Comparison of ENCODE assay signal across 1 cellular context in genomic region chr1:147242449-147243227, GRCh38.
TF ChIP-seq lines count a peak whose summit lies in the region.

CHD1L (plus strand) TSS chr1:147242684; CDS start chr1:147242704, 20 bp downstream.

TF ChIP-seq in HepG2, 621 proteins besides CTCF, POLR2A, EP300 and RAD21 (continued from another document and continues in another):
- TF ChIP-seq DBP (CRISPR knock-in tag; IDR thresholded peaks at IDR 0.05; ENCODE audit: not compliant biosample characterization) (no peak), TAF1 (CRISPR knock-in tag; IDR thresholded peaks at IDR 0.05) (peak; percentile 74; the same call in 1 of the 2 replicates), ZNF432 (CRISPR knock-in tag; IDR thresholded peaks at IDR 0.05; ENCODE audit: borderline replicate concordance) (no peak), HDAC6 (IDR thresholded peaks at IDR 0.05; ENCODE audit: low read depth, low read length) (no peak), JDP2 (CRISPR knock-in tag; IDR thresholded peaks at IDR 0.05; ENCODE audit: borderline replicate concordance) (no peak), SP2 (CRISPR knock-in tag; IDR thresholded peaks at IDR 0.05) (no peak; the same call in 1 of the 2 replicates), MXD4 (CRISPR knock-in tag; IDR thresholded peaks at IDR 0.05) (peak; percentile 68), ZNF331 (CRISPR knock-in tag; IDR thresholded peaks at IDR 0.05) (peak; percentile 84), PHF5A (CRISPR knock-in tag; IDR thresholded peaks at IDR 0.05; ENCODE audit: low read depth, unreplicated experiment) (no peak), MEF2D (CRISPR knock-in tag; IDR thresholded peaks at IDR 0.05) (no peak), TCF7 (IDR thresholded peaks at IDR 0.05; ENCODE audit: low read depth) (no peak), POGZ (CRISPR knock-in tag; IDR thresholded peaks at IDR 0.05) (peak; percentile 78; the same call in 1 of the 2 replicates), ZFP90 (CRISPR knock-in tag; IDR thresholded peaks at IDR 0.05; ENCODE audit: borderline replicate concordance) (no peak; the same call in 1 of the 2 replicates), ELF4 (CRISPR knock-in tag; IDR thresholded peaks at IDR 0.05; ENCODE audit: borderline replicate concordance) (no peak), CHCHD3 (CRISPR knock-in tag; IDR thresholded peaks at IDR 0.05) (peak; percentile 65; the same call in 1 of the 2 replicates), NFKB2 (CRISPR knock-in tag; IDR thresholded peaks at IDR 0.05; ENCODE audit: borderline replicate concordance) (peak; percentile 93), FIP1L1 (IDR thresholded peaks at IDR 0.05; ENCODE audit: borderline replicate concordance, insufficient read depth, low read depth, low read length) (no peak), ZNF274 (CRISPR knock-in tag; IDR thresholded peaks at IDR 0.05) (peak; percentile 54; the same call in 1 of the 2 replicates), TP53 (CRISPR knock-in tag; conservative IDR thresholded peaks at IDR 0.05) (no peak), PRMT3 (CRISPR knock-in tag; IDR thresholded peaks at IDR 0.05; ENCODE audit: borderline replicate concordance, low read depth) (no peak), ZBTB34 (CRISPR knock-in tag; IDR thresholded peaks at IDR 0.05) (peak; percentile 74), ETS1 (CRISPR knock-in tag; IDR thresholded peaks at IDR 0.05) (peak; percentile 85; the same call in 1 of the 2 replicates), ZFP36 (IDR thresholded peaks at IDR 0.05; ENCODE audit: borderline replicate concordance, low read depth, low read length, partially characterized antibody) (no peak), ZNF414 (CRISPR knock-in tag; IDR thresholded peaks at IDR 0.05) (no peak), HNF4A (CRISPR knock-in tag; IDR thresholded peaks at IDR 0.05) (no peak; the same call in 1 of the 2 replicates), ZNF800 (CRISPR knock-in tag; IDR thresholded peaks at IDR 0.05) (peak; percentile 69; the same call in 1 of the 2 replicates), ARID2 (CRISPR knock-in tag; IDR thresholded peaks at IDR 0.05; ENCODE audit: borderline replicate concordance) (no peak), MATR3 (CRISPR knock-in tag; IDR thresholded peaks at IDR 0.05) (no peak), ZNF180 (CRISPR knock-in tag; IDR thresholded peaks at IDR 0.05; ENCODE audit: borderline replicate concordance, low read depth) (no peak), MYPOP (CRISPR knock-in tag; IDR thresholded peaks at IDR 0.05) (peak; percentile 95), ZNF20 (CRISPR knock-in tag; IDR thresholded peaks at IDR 0.05) (no peak), ZNF704 (CRISPR knock-in tag; IDR thresholded peaks at IDR 0.05; ENCODE audit: borderline replicate concordance) (no peak), TOE1 (CRISPR knock-in tag; IDR thresholded peaks at IDR 0.05) (0 out of 2 replicates have a peak, but pooled peaks have one; percentile 94), CSRNP1 (CRISPR knock-in tag; IDR thresholded peaks at IDR 0.05) (peak; percentile 98), ZFP36L2 (CRISPR knock-in tag; IDR thresholded peaks at IDR 0.05) (no peak), BORCS8-MEF2B (CRISPR knock-in tag; IDR thresholded peaks at IDR 0.05) (peak; percentile 87), LBX2 (CRISPR knock-in tag; IDR thresholded peaks at IDR 0.05; ENCODE audit: borderline replicate concordance) (no peak), ZNF564 (CRISPR knock-in tag; IDR thresholded peaks at IDR 0.05) (no peak; the same call in 1 of the 2 replicates), ZNF446 (CRISPR knock-in tag; IDR thresholded peaks at IDR 0.05) (peak; percentile 79), ZNF513 (CRISPR knock-in tag; conservative IDR thresholded peaks at IDR 0.05) (peak; percentile 58; the same call in 1 of the 2 replicates), STAG1 (CRISPR knock-in tag; IDR thresholded peaks at IDR 0.05) (peak; percentile 98), ZNF160 (CRISPR knock-in tag; IDR thresholded peaks at IDR 0.05) (no peak), REXO4 (CRISPR knock-in tag; IDR thresholded peaks at IDR 0.05; ENCODE audit: borderline replicate concordance) (no peak), TGIF2 (CRISPR knock-in tag; IDR thresholded peaks at IDR 0.05) (peak; percentile 47; the same call in 1 of the 2 replicates), PRDM15 (CRISPR knock-in tag; IDR thresholded peaks at IDR 0.05) (no peak), PHF21A (CRISPR knock-in tag; IDR thresholded peaks at IDR 0.05) (peak; percentile 65; the same call in 1 of the 2 replicates), ZKSCAN1 (IDR thresholded peaks at IDR 0.05; ENCODE audit: low read length) (no peak), IRX3 (CRISPR knock-in tag; IDR thresholded peaks at IDR 0.05; ENCODE audit: borderline replicate concordance, low read depth) (peak; percentile 96; the same call in 1 of the 2 replicates)
